13 cellular contexts compared by ENCODE assay signal in the genomic region with DNA sequence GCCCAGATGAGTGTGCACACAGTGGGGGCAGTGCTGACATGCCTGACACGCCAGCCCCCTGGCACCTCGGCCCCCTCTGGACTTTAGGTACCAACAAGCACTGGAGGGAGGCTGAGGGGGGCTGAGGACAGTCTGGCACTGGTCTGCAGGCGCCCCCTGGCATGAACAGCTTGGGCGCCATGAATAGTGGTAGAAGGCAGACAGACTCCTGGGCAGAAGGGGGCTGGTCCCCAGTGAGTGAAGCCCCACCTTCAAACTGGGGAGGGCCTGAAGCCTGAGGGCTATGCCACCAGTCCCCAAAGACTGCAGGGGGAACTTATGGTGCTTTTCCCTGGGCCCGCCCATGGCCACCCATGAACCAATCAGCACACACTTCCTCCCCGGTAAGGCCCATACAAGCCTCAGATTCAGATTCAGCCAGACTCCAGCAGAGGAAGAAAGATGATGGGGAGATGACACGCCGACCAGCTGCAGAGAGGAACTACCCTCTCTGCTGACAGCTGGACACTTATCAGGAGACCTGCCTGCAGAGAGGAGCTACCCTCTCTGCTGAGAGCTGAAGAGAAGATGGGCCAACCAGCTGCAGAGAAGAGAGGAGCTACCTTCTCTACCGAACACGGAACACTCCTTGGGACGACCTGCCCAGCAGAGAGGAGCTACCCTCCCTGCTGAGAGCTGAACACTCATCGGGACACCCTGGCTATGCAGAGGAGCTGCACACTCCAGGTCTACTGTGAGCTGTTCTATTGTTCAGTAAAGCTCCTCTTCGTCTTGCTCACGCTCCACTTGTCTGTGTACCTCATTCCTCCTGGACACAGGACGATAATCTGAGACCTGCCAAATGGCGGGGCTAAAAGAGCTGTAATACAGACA.
DNase-seq lines count a peak whose midpoint lies in the region; ATAC-seq, FAIRE-seq and TF ChIP-seq lines count a peak whose summit lies in the region.
"Had no signal": no experiment of that assay in that cellular context is flagged by ENCODE, and none has a peak within 500 bp of the region (broad histone marks: within the 10 kb centered on the region; RNA-seq: fewer than 3 reads in every experiment).

No MANE protein-coding gene starts in this region.

- FAIRE-seq in D721Med (lab: Jason Lieb, UNC): no peak
- FAIRE-seq: endothelial cell of umbilical vein, keratinocyte had no signal

- WGBS in ovary, 3 donors: 78 to 88% (median 80%) methylated on average over 16 of the region's 16 CpGs

- H3K4me1 Mint-ChIP-seq in naive B cell: peaks cover 0 to 5% (median 4%) of the 10 kb centered on the region in 3 donors

- no peak for TF ChIP-seq POLR2A in ovary (IDR thresholded peaks at IDR 0.05)

- DNase-seq in OCI-M1 (lab: John Stamatoyannopoulos, UW) (peak; percentile 38), naive B cell (no peak), ovary (no peak), D721Med (ENCODE audit: insufficient read length, low spot score) (no peak)
- DNase-seq: DMS79 treated with DMSO at 0.1 percent for 48 hours, GOT3 had no signal

- peaks cover 0 to 10% (median 0%) of the 10 kb centered on the region in 3 donors for H3K27me3 Mint-ChIP-seq in naive B cell

- H3K9me3 Mint-ChIP-seq in naive B cell: no peaks in the 10 kb centered on the region

- no peak overlapping the region for H3K4me3 ChIP-seq in ovary

- H3K4me3 Mint-ChIP-seq in naive B cell: no peak overlapping the region

- ATAC-seq in GM18502 (IDR thresholded peaks at IDR 0.05; ENCODE audit: poor library complexity, unreplicated experiment) (peak; percentile 53), HG02759 (IDR thresholded peaks at IDR 0.05; ENCODE audit: unreplicated experiment) (peak; percentile 84), naive B cell (ENCODE audit: low read depth in 2 of 2) (peak; percentile 49 to 60), HG03045 (IDR thresholded peaks at IDR 0.05; ENCODE audit: unreplicated experiment) (no peak), GM21360 (IDR thresholded peaks at IDR 0.05; ENCODE audit: unreplicated experiment) (no peak)

- no peaks in the 10 kb centered on the region for H3K4me1 ChIP-seq in ovary (ENCODE audit: insufficient read depth)

- H3K27me3 ChIP-seq in ovary: no peaks in the 10 kb centered on the region

- intact Hi-C loops in ovary (cut with DNase I): no loop called here

- TF ChIP-seq CTCF in ovary (IDR thresholded peaks at IDR 0.05) (no peak), D721Med (IDR thresholded peaks at IDR 0.05; ENCODE audit: insufficient read depth, missing control alignments) (no peak)

- no peak for TF ChIP-seq EP300 in ovary (IDR thresholded peaks at IDR 0.05)

- no peaks in the 10 kb centered on the region for H3K36me3 Mint-ChIP-seq in naive B cell
- H3K36me3 Mint-ChIP-seq: activated naive CD4-positive, alpha-beta T cell treated with anti-CD3 and anti-CD28 coated beads, Interleukin-2, amount 50 U/mL, for 72 hours had no signal

- H3K27ac Mint-ChIP-seq in naive B cell: peak overlapping the region in 2 of 6 donors; percentile 24 to 56

- H3K9me3 ChIP-seq in ovary: no peaks in the 10 kb centered on the region

- H3K27ac ChIP-seq in ovary: no peak overlapping the region

- no peaks in the 10 kb centered on the region for H3K36me3 ChIP-seq in ovary

Comparison
In these comparisons a context has a peak if more than half of its experiments do, and no peak if none do; other contexts are left out.
1. ATAC-seq: peak in GM18502 (single experiment), HG02759 (single experiment) and naive B cell (2 of 2); none in HG03045 (single experiment) and GM21360 (single experiment).